In genomic region chr19:956747-957451, GRCh38 we compare ENCODE assay signal across 15 cellular contexts. TPM values are rescaled to one million over a fixed set of nuclear protein-coding genes. Genes with fewer than 3 reads are reported as not detected.
DNase-seq lines count a peak whose midpoint lies in the region; ATAC-seq, FAIRE-seq and TF ChIP-seq lines count a peak whose summit lies in the region.
"Had no signal": no experiment of that assay in that cellular context is flagged by ENCODE, and none has a peak within 500 bp of the region (broad histone marks: within the 10 kb centered on the region; RNA-seq: fewer than 3 reads in every experiment).

No MANE protein-coding gene starts in this region.

- H3K36me3 Mint-ChIP-seq in Calu3 (ENCODE audit: insufficient read depth, unreplicated experiment): peaks cover 5% of the 10 kb centered on the region
- peaks cover 9% of the 10 kb centered on the region for H3K36me3 Mint-ChIP-seq in nephron progenitor cell (ENCODE audit: low read depth)
- no peaks in the 10 kb centered on the region for H3K36me3 Mint-ChIP-seq in activated naive CD8-positive, alpha-beta T cell treated with anti-CD3 and anti-CD28 coated beads, Interleukin-2, amount 50 U/mL, for 24 hours (ENCODE audit: low read depth)

- no peak overlapping the region; a peak in 1 of 4 replicates for H3K4me2 ChIP-seq in H1 (ENCODE audit: insufficient read depth in 1 of 2, low read depth in 2 of 2, low read length in 2 of 2)

- no peak overlapping the region; the same call in 1 of the 2 replicates for H2BK20ac ChIP-seq in H1 (ENCODE audit: low read length)

- no peak for ATAC-seq in activated naive CD8-positive, alpha-beta T cell treated with anti-CD3 and anti-CD28 coated beads, Interleukin-2, amount 50 U/mL, for 24 hours
- ATAC-seq in GM18517 (IDR thresholded peaks at IDR 0.05; ENCODE audit: unreplicated experiment): no peak

- no peak for TF ChIP-seq POLR2A in H1 (IDR thresholded peaks at IDR 0.05; ENCODE audit: control extremely low read depth in 1 of 2, low read depth in 2 of 2, low read length in 2 of 2)

- 0 out of 2 replicates have a peak overlapping the region, but pooled peaks have one; percentile 27 for H2BK12ac ChIP-seq in H1 (ENCODE audit: low read depth, low read length)

- H3K79me1 ChIP-seq in H1 (ENCODE audit: low read depth, low read length): peaks cover 11% of the 10 kb centered on the region

- FAIRE-seq in H1 (lab: Jason Lieb, UNC): no peak

- no peak overlapping the region for H3K9ac ChIP-seq in HUES48 (ENCODE audit: low read depth, low read length)
- no peak overlapping the region; a peak in 1 of 7 replicates for H3K9ac ChIP-seq in H1 (replicated peaks in 1 of 4; ENCODE audit: extremely low read depth in 1 of 4, low read depth in 3 of 4, low read length in 3 of 4)

- H2BK5ac ChIP-seq in H1 (ENCODE audit: low read depth, low read length): peak overlapping the region; percentile 78

- H3K36me3 ChIP-seq in HUES48 (ENCODE audit: control insufficient read depth, insufficient read depth, low read length) (peaks cover 11% of the 10 kb centered on the region), H1 (ENCODE audit: control insufficient read depth in 2 of 4, insufficient read depth in 4 of 4, low read length in 3 of 4) (no peaks in the 10 kb centered on the region; a peak in 1 of 8 replicates)
- H3K36me3 ChIP-seq: sigmoid colon had no signal

- no peak overlapping the region for H2AK5ac ChIP-seq in H1 (ENCODE audit: low read depth, low read length)

- H4K20me1 ChIP-seq in H1 (replicated peaks in 1 of 2; ENCODE audit: control insufficient read depth in 1 of 2, insufficient read depth in 2 of 2, low read length in 2 of 2): peaks cover 0 to 1% of the 10 kb centered on the region in 2 experiments

- H3K9me3 Mint-ChIP-seq in Calu3 (ENCODE audit: low read depth, unreplicated experiment): no peaks in the 10 kb centered on the region
- H3K9me3 Mint-ChIP-seq in nephron progenitor cell: no peaks in the 10 kb centered on the region
- H3K9me3 Mint-ChIP-seq in activated naive CD8-positive, alpha-beta T cell treated with anti-CD3 and anti-CD28 coated beads, Interleukin-2, amount 50 U/mL, for 24 hours: no peaks in the 10 kb centered on the region
- H3K9me3 Mint-ChIP-seq: activated T-helper 1 cell treated with anti-CD3 and anti-CD28 coated beads, Interleukin-12 subunit alpha, Interleukin-12 subunit beta, Interleukin-2, Interleukin-4 antibody, amounts not matched to agents 30 ng/mL and 10 ng/mL and 1 ng/mL, durations not matched to agents 14 hours and 24 hours and 36 hours had no signal

- H3K4me1 ChIP-seq in HUES48 (ENCODE audit: control insufficient read depth, insufficient read depth, low read length) (peaks cover 18% of the 10 kb centered on the region), H1 (replicated peaks in 1 of 4; ENCODE audit: control insufficient read depth in 3 of 4, insufficient read depth in 4 of 4, low read length in 3 of 4) (peaks cover 5 to 52% (median 28%) of the 10 kb centered on the region in 4 experiments)

- H3K9me3 ChIP-seq in HUES48 (ENCODE audit: control insufficient read depth, insufficient read depth, low read length) (no peaks in the 10 kb centered on the region), H1 (ENCODE audit: insufficient read depth in 2 of 2, low read depth in 1 of 2, low read length in 1 of 2) (no peaks in the 10 kb centered on the region)
- H3K9me3 ChIP-seq: sigmoid colon had no signal

- H3K79me2 ChIP-seq in H1 (ENCODE audit: control insufficient read depth in 1 of 2, insufficient read depth in 2 of 2, low read length in 2 of 2): peaks cover 0 to 26% of the 10 kb centered on the region in 2 experiments; a peak in 1 of 4 replicates

- TF ChIP-seq CTCF in Calu3 (IDR thresholded peaks at IDR 0.05; ENCODE audit: unreplicated experiment) (no peak), H1 (IDR thresholded peaks at IDR 0.05; ENCODE audit: control extremely low read depth in 1 of 3, insufficient read depth in 1 of 3, low read depth in 1 of 3, low read length in 3 of 3) (no peak), nephron progenitor cell (IDR thresholded peaks at IDR 0.05) (no peak)

- POLR2A ChIA-PET in H1 (lab: Charles Lee; ENCODE audit: partially characterized antibody): interaction anchor here (0.6 to 2.3 kb wide), 8 partner anchors 8 to 94 kb away, joined by 3 to 6 read pairs (median 4); partner anchors contain the start of genes CNN2 and WDR18

- H3K27me3 ChIP-seq in HUES48 (ENCODE audit: control insufficient read depth, insufficient read depth, low read length) (no peaks in the 10 kb centered on the region), H1 (replicated peaks in 1 of 4; ENCODE audit: control insufficient read depth in 3 of 4, extremely low read depth in 1 of 4, insufficient read depth in 3 of 4, low read length in 3 of 4) (no peaks in the 10 kb centered on the region)
- H3K27me3 ChIP-seq: brain microvascular endothelial cell, sigmoid colon had no signal

- WGBS in H1 (ENCODE audit: extremely low coverage in 1 of 2, insufficient coverage in 1 of 2, insufficient read length in 1 of 2, insufficient replicate concordance in 2 of 2, low coverage in 1 of 2, low lambda C conversion rate in 2 of 2, missing lambda C conversion rate in 1 of 2), 2 experiments: 72% methylated on average over 21 of the region's 30 CpGs; no CpG with 5 or more reads in 1 of the 2 experiments

- no peak for TF ChIP-seq EP300 in H1 (IDR thresholded peaks at IDR 0.05; ENCODE audit: borderline replicate concordance in 1 of 2, low read depth in 2 of 2, low read length in 2 of 2)

- H2BK120ac ChIP-seq in H1 (replicated peaks; ENCODE audit: low read depth, low read length): peak overlapping the region; percentile 0

- TF ChIP-seq RAD21 in H1 (IDR thresholded peaks at IDR 0.05 in 1 of 2, conservative IDR thresholded peaks at IDR 0.05 in 1 of 2; ENCODE audit: low read depth in 2 of 2, low read length in 2 of 2): no peak

- H4K5ac ChIP-seq in H1 (ENCODE audit: insufficient read length, low read depth, low read length): no peak overlapping the region

- H3K27me3 Mint-ChIP-seq in Calu3 (ENCODE audit: unreplicated experiment): peaks cover 41% of the 10 kb centered on the region
- no peaks in the 10 kb centered on the region for H3K27me3 Mint-ChIP-seq in nephron progenitor cell (ENCODE audit: low read depth, poor library complexity)
- no peaks in the 10 kb centered on the region for H3K27me3 Mint-ChIP-seq in activated naive CD8-positive, alpha-beta T cell treated with anti-CD3 and anti-CD28 coated beads, Interleukin-2, amount 50 U/mL, for 24 hours

- H2BK15ac ChIP-seq in H1 (ENCODE audit: low read length): no peak overlapping the region

- no peak overlapping the region for H2AFZ ChIP-seq in H1 (ENCODE audit: low read length)

- BruUV-seq in Calu3 (replicated peaks; lab: Mats Ljungman, UMichigan): no TSS peak

- H4K8ac ChIP-seq in H1 (ENCODE audit: extremely low read depth, insufficient read depth, low read length): peak overlapping the region; percentile 57

- DNase-seq in Calu3: no peak
- peak in 1 of 2 experiments; percentile 65 for DNase-seq in H1 (ENCODE audit: low read depth in 1 of 2, low spot score in 2 of 2)
- DNase-seq in nephron progenitor cell: no peak
- no peak for DNase-seq in nucleus accumbens (lab: John Stamatoyannopoulos, UW)
- DNase-seq in T-helper 2 cell: no peak
- DNase-seq in activated naive CD8-positive, alpha-beta T cell treated with anti-CD3 and anti-CD28 coated beads, Interleukin-2, amount 50 U/mL, for 24 hours: no peak
- DNase-seq: activated CD4-positive, alpha-beta T cell treated with anti-CD3 and anti-CD28 coated beads for 48 hours; brain microvascular endothelial cell; sigmoid colon; substantia nigra; SW 1271 had no signal

- H3K4me1 Mint-ChIP-seq in Calu3 (ENCODE audit: low read depth, unreplicated experiment) (peaks cover 1% of the 10 kb centered on the region), nephron progenitor cell (peaks cover 68% of the 10 kb centered on the region)
- H3K4me1 Mint-ChIP-seq in activated naive CD8-positive, alpha-beta T cell treated with anti-CD3 and anti-CD28 coated beads, Interleukin-2, amount 50 U/mL, for 24 hours: peaks cover 14% of the 10 kb centered on the region

- CTCF ChIA-PET in Calu3 (lab: Charles Lee): interaction anchor here (0.5 kb wide), 1 partner anchor 19 kb away, joined by 3 read pairs; no protein-coding TSS in a partner anchor
- CTCF ChIA-PET in H1 (lab: Charles Lee; ENCODE audit: partially characterized antibody): interaction anchor here (0.6 to 3.6 kb wide), 6 partner anchors 11 to 75 kb away, joined by 3 to 16 read pairs (median 3); no protein-coding TSS in a partner anchor

- H3K23me2 ChIP-seq in H1 (ENCODE audit: low read depth, low read length): no peaks in the 10 kb centered on the region; the same call in 1 of the 2 replicates

- H3K4me3 ChIP-seq in HUES48 (ENCODE audit: low read depth, low read length): no peak overlapping the region
- H3K4me3 ChIP-seq in H1 (ENCODE audit: extremely low read depth in 1 of 4, insufficient read depth in 2 of 4, low read depth in 3 of 4, low read length in 4 of 4): no peak overlapping the region
- H3K4me3 ChIP-seq: sigmoid colon had no signal

- H3K27ac ChIP-seq in HUES48 (ENCODE audit: low read depth, low read length) (peak overlapping the region; percentile 64), H1 (ENCODE audit: low read depth, low read length) (peak overlapping the region; percentile 65; the same call in 1 of the 2 replicates)
- H3K27ac ChIP-seq: brain microvascular endothelial cell, epithelial cell of prostate, sigmoid colon had no signal

- H3K4ac ChIP-seq in H1 (replicated peaks; ENCODE audit: insufficient read length, low read depth, low read length): no peak overlapping the region

- no peak overlapping the region for H3K23ac ChIP-seq in H1 (ENCODE audit: insufficient read length)

- H3K14ac ChIP-seq in H1 (ENCODE audit: insufficient read length): no peak overlapping the region

- peak overlapping the region; percentile 45 for H3K4me3 Mint-ChIP-seq in Calu3 (ENCODE audit: low read depth, unreplicated experiment)
- H3K4me3 Mint-ChIP-seq in nephron progenitor cell: no peak overlapping the region
- no peak overlapping the region for H3K4me3 Mint-ChIP-seq in activated naive CD8-positive, alpha-beta T cell treated with anti-CD3 and anti-CD28 coated beads, Interleukin-2, amount 50 U/mL, for 24 hours
- H3K4me3 Mint-ChIP-seq: activated T-helper 1 cell treated with anti-CD3 and anti-CD28 coated beads, Interleukin-12 subunit alpha, Interleukin-12 subunit beta, Interleukin-2, Interleukin-4 antibody, amounts not matched to agents 30 ng/mL and 10 ng/mL and 1 ng/mL, durations not matched to agents 14 hours and 24 hours and 36 hours had no signal

- peak overlapping the region; percentile 19; the same call in 1 of the 2 replicates for H3K18ac ChIP-seq in H1 (ENCODE audit: extremely low read depth, low read length)

- intact Hi-C loops in Calu3 (cut with micrococcal nuclease; ENCODE audit: unreplicated experiment): no loop called here

- H4K91ac ChIP-seq in H1 (replicated peaks; ENCODE audit: insufficient read length, low read length): no peak overlapping the region

- no peak overlapping the region for H3K27ac Mint-ChIP-seq in Calu3 (ENCODE audit: unreplicated experiment)
- peak overlapping the region; percentile 61 for H3K27ac Mint-ChIP-seq in nephron progenitor cell
- no peak overlapping the region for H3K27ac Mint-ChIP-seq in activated naive CD8-positive, alpha-beta T cell treated with anti-CD3 and anti-CD28 coated beads, Interleukin-2, amount 50 U/mL, for 24 hours
- H3K27ac Mint-ChIP-seq: activated T-helper 1 cell treated with anti-CD3 and anti-CD28 coated beads, Interleukin-12 subunit alpha, Interleukin-12 subunit beta, Interleukin-2, Interleukin-4 antibody, amounts not matched to agents 30 ng/mL and 10 ng/mL and 1 ng/mL, durations not matched to agents 14 hours and 24 hours and 36 hours had no signal

- no peak overlapping the region for H3K56ac ChIP-seq in H1 (replicated peaks; ENCODE audit: insufficient read length, low read depth, low read length)

RNA-seq across cellular contexts. Expression of gene WDR18, which starts 27.2 kb away (rescaled TPM):
- 43.3 TPM in 2 replicates for total RNA-seq in Calu3 (2022)
- 87.7 and 90.1 TPM in 2 replicates for total RNA-seq in H1 (2021; fragmentation: NEBNext Ultra II Directional; extraction: Animal tissue kit (Norgen Biotek cat#: 25700))
- 177 and 264 TPM in 2 replicates for polyA plus RNA-seq in H1 (2011; rRNA removed)
- 143 TPM for polyA plus RNA-seq in H1 (2011; cell fraction: cytosol; rRNA removed)
- 218 TPM for polyA plus RNA-seq in H1 (2011; cell fraction: nucleus; rRNA removed)
- 107 to 120 TPM (median 118 TPM) in 4 replicates for polyA plus RNA-seq in H1 (2012, experiment 1 of 2)
- 195 TPM for polyA plus RNA-seq in H1 (2012, experiment 2 of 2)
- 52.1 TPM for polyA plus RNA-seq in H1 (2013, experiment 1 of 2)
- polyA plus RNA-seq in H1 (2013, experiment 2 of 2): 49.3 TPM
- polyA minus RNA-seq in H1 (2011; rRNA and poly(A)+ RNA removed): 46.1 and 53.0 TPM in 2 replicates
- polyA minus RNA-seq in H1 (2011; cell fraction: cytosol; rRNA and poly(A)+ RNA removed): 101 TPM
- polyA minus RNA-seq in H1 (2011; cell fraction: nucleus; rRNA and poly(A)+ RNA removed): 65.5 TPM

RNA-seq across cellular contexts. Expression of gene ARID3A, which starts 31.1 kb away (rescaled TPM):
- 0.85 and 1.6 TPM in 2 replicates for total RNA-seq in Calu3 (2022)
- total RNA-seq in H1 (2021; fragmentation: NEBNext Ultra II Directional; extraction: Animal tissue kit (Norgen Biotek cat#: 25700)): 77.4 and 78.4 TPM in 2 replicates
- 40.5 and 59.3 TPM in 2 replicates for polyA plus RNA-seq in H1 (2011; rRNA removed)
- 36.7 TPM for polyA plus RNA-seq in H1 (2011; cell fraction: cytosol; rRNA removed)
- 81.3 TPM for polyA plus RNA-seq in H1 (2011; cell fraction: nucleus; rRNA removed)
- 54.1 to 64.5 TPM (median 58.9 TPM) in 4 replicates for polyA plus RNA-seq in H1 (2012, experiment 1 of 2)
- polyA plus RNA-seq in H1 (2012, experiment 2 of 2): 42.7 TPM
- polyA plus RNA-seq in H1 (2013, experiment 1 of 2): 56.0 TPM
- 52.3 TPM for polyA plus RNA-seq in H1 (2013, experiment 2 of 2)
- polyA minus RNA-seq in H1 (2011; rRNA and poly(A)+ RNA removed): 69.0 and 86.2 TPM in 2 replicates
- 101 TPM for polyA minus RNA-seq in H1 (2011; cell fraction: cytosol; rRNA and poly(A)+ RNA removed)
- 66.4 TPM for polyA minus RNA-seq in H1 (2011; cell fraction: nucleus; rRNA and poly(A)+ RNA removed)

RNA-seq across cellular contexts. Expression of gene KISS1R, which starts 39.8 kb away (rescaled TPM):
- total RNA-seq in Calu3 (2022): not detected in 2 replicates
- 2.3 and 2.6 TPM in 2 replicates for total RNA-seq in H1 (2021; fragmentation: NEBNext Ultra II Directional; extraction: Animal tissue kit (Norgen Biotek cat#: 25700))
- polyA plus RNA-seq in H1 (2011; rRNA removed): 2.7 and 5.1 TPM in 2 replicates
- polyA plus RNA-seq in H1 (2011; cell fraction: cytosol; rRNA removed): 3.4 TPM
- 10.4 TPM for polyA plus RNA-seq in H1 (2011; cell fraction: nucleus; rRNA removed)
- polyA plus RNA-seq in H1 (2012, experiment 1 of 2): 1.2 to 2.3 TPM (median 1.8 TPM) in 4 replicates
- 1.5 TPM for polyA plus RNA-seq in H1 (2012, experiment 2 of 2)
- polyA plus RNA-seq in H1 (2013, experiment 1 of 2): 3.0 TPM
- polyA plus RNA-seq in H1 (2013, experiment 2 of 2): 2.4 TPM
- 0.32 and 0.68 TPM in 2 replicates for polyA minus RNA-seq in H1 (2011; rRNA and poly(A)+ RNA removed)
- polyA minus RNA-seq in H1 (2011; cell fraction: cytosol; rRNA and poly(A)+ RNA removed): 0.88 TPM
- polyA minus RNA-seq in H1 (2011; cell fraction: nucleus; rRNA and poly(A)+ RNA removed): 0.80 TPM
- total RNA-seq: sigmoid colon had no signal

RNA-seq across cellular contexts. Expression of gene GRIN3B, which starts 43.3 kb away (rescaled TPM):
- not detected in 2 replicates for total RNA-seq in Calu3 (2022)
- total RNA-seq in H1 (2021; fragmentation: NEBNext Ultra II Directional; extraction: Animal tissue kit (Norgen Biotek cat#: 25700)): 0.45 and 0.63 TPM in 2 replicates
- 1.0 and 2.0 TPM in 2 replicates for polyA plus RNA-seq in H1 (2011; rRNA removed)
- 1.4 TPM for polyA plus RNA-seq in H1 (2011; cell fraction: cytosol; rRNA removed)
- 8.4 TPM for polyA plus RNA-seq in H1 (2011; cell fraction: nucleus; rRNA removed)
- 0.14 to 1.1 TPM (median 0.78 TPM) in 4 replicates for polyA plus RNA-seq in H1 (2012, experiment 1 of 2)
- polyA plus RNA-seq in H1 (2012, experiment 2 of 2): 0.13 TPM
- 0.93 TPM for polyA plus RNA-seq in H1 (2013, experiment 1 of 2)
- polyA plus RNA-seq in H1 (2013, experiment 2 of 2): 0.74 TPM
- polyA minus RNA-seq in H1 (2011; rRNA and poly(A)+ RNA removed): 0.27 and 0.28 TPM in 2 replicates
- 0.29 TPM for polyA minus RNA-seq in H1 (2011; cell fraction: cytosol; rRNA and poly(A)+ RNA removed)
- polyA minus RNA-seq in H1 (2011; cell fraction: nucleus; rRNA and poly(A)+ RNA removed): 1.1 TPM
- total RNA-seq: activated T-helper 1 cell treated with anti-CD3 and anti-CD28 coated beads, Interleukin-12 subunit alpha, Interleukin-12 subunit beta, Interleukin-2, Interleukin-4 antibody, amounts not matched to agents 30 ng/mL and 10 ng/mL and 1 ng/mL, durations not matched to agents 14 hours and 24 hours and 36 hours had no signal

RNA-seq across cellular contexts. Expression of gene R3HDM4, which starts 43.9 kb away (rescaled TPM):
- 54.0 and 55.5 TPM in 2 replicates for total RNA-seq in Calu3 (2022)
- 76.1 and 76.8 TPM in 2 replicates for total RNA-seq in H1 (2021; fragmentation: NEBNext Ultra II Directional; extraction: Animal tissue kit (Norgen Biotek cat#: 25700))
- 102 and 151 TPM in 2 replicates for polyA plus RNA-seq in H1 (2011; rRNA removed)
- 65.9 TPM for polyA plus RNA-seq in H1 (2011; cell fraction: cytosol; rRNA removed)
- 119 TPM for polyA plus RNA-seq in H1 (2011; cell fraction: nucleus; rRNA removed)
- 45.6 to 106 TPM (median 70.3 TPM) in 4 replicates for polyA plus RNA-seq in H1 (2012, experiment 1 of 2)
- polyA plus RNA-seq in H1 (2012, experiment 2 of 2): 76.6 TPM
- polyA plus RNA-seq in H1 (2013, experiment 1 of 2): 118 TPM
- polyA plus RNA-seq in H1 (2013, experiment 2 of 2): 105 TPM
- 24.5 and 26.8 TPM in 2 replicates for polyA minus RNA-seq in H1 (2011; rRNA and poly(A)+ RNA removed)
- polyA minus RNA-seq in H1 (2011; cell fraction: cytosol; rRNA and poly(A)+ RNA removed): 31.3 TPM
- 24.6 TPM for polyA minus RNA-seq in H1 (2011; cell fraction: nucleus; rRNA and poly(A)+ RNA removed)

Comparison
In these comparisons a context has a peak if more than half of its experiments do, and no peak if none do; other contexts are left out.
1. RNA of gene ARID3A, which starts 31.1 kb away (total RNA-seq): 77.4 to 78.4 TPM in H1; 0.85 to 1.6 TPM in Calu3; every median in the first group is over 10 times any median in the second.